Comparison of ENCODE assay signal across 23 cellular contexts in genomic region chr12:122086088-122086487, GRCh38. TPM values are rescaled to one million over a fixed set of nuclear protein-coding genes. Genes with fewer than 3 reads are reported as not detected.
DNase-seq lines count a peak whose midpoint lies in the region; ATAC-seq and TF ChIP-seq lines count a peak whose summit lies in the region.
"Had no signal": no experiment of that assay in that cellular context is flagged by ENCODE, and none has a peak within 500 bp of the region (broad histone marks: within the 10 kb centered on the region; RNA-seq: fewer than 3 reads in every experiment).

No MANE protein-coding gene starts in this region.

- peaks cover 83% of the 10 kb centered on the region for H3K4me1 Mint-ChIP-seq in CD8-positive, alpha-beta T cell (ENCODE audit: low read depth)
- peaks cover 60 to 70% of the 10 kb centered on the region in 2 donors for H3K4me1 Mint-ChIP-seq in effector memory CD8-positive, alpha-beta T cell (ENCODE audit: low read depth in 2 of 2)

- peak overlapping the region; percentile 85 for H3K4me3 Mint-ChIP-seq in CD8-positive, alpha-beta T cell
- H3K4me3 Mint-ChIP-seq in effector memory CD8-positive, alpha-beta T cell, result peak overlapping the region; percentile 46 to 64
- H3K4me3 Mint-ChIP-seq: activated B cell treated with CpG ODN at 0.5 μM for 24 hours, memory B cell had no signal

- H3K4me2 ChIP-seq in BLaER1 treated with 17β-estradiol and CSF1 and Interleukin-3, amounts not matched to agents 10 nM and 100 nM, result peak overlapping the region; percentile 93 to 100 (median 97)
- no peak overlapping the region for H3K4me2 ChIP-seq in hepatocyte

- H3K36me3 Mint-ChIP-seq in CD8-positive, alpha-beta T cell, result peaks cover 57% of the 10 kb centered on the region
- H3K36me3 Mint-ChIP-seq in effector memory CD8-positive, alpha-beta T cell (ENCODE audit: insufficient read depth), result peaks cover 17% of the 10 kb centered on the region

- H2AFZ ChIP-seq in hepatocyte, result no peak overlapping the region

- H4K20me1 ChIP-seq in BLaER1 treated with 17β-estradiol and CSF1 and Interleukin-3, amounts not matched to agents 10 nM and 100 nM, result peaks cover 80 to 99% (median 97%) of the 10 kb centered on the region in 11 experiments
- H4K20me1 ChIP-seq in hepatocyte (ENCODE audit: insufficient read depth, poor library complexity, severe bottlenecking), result peaks cover 18% of the 10 kb centered on the region

- intact Hi-C loops in CD8-positive, alpha-beta T cell (cut with DNase I, micrococcal nuclease), result no loop called here
- intact Hi-C loops in psoas muscle (cut with DNase I), result loop anchor here in 1 of 2 donors (5.0 kb wide), 1 partner anchor 41 kb away; no protein-coding TSS in a partner anchor

- H3K9me2 ChIP-seq in hepatocyte (replicated peaks; ENCODE audit: insufficient read depth), result no peaks in the 10 kb centered on the region

- no peaks in the 10 kb centered on the region for H3K27me3 ChIP-seq in BLaER1 treated with 17β-estradiol and CSF1 and Interleukin-3, amounts not matched to agents 10 nM and 100 nM
- no peaks in the 10 kb centered on the region for H3K27me3 ChIP-seq in CD8-positive, alpha-beta T cell (ENCODE audit: insufficient read depth, low read length)
- H3K27me3 ChIP-seq in psoas muscle (ENCODE audit: insufficient read depth in 3 of 3, low read length in 2 of 3) (no peaks in the 10 kb centered on the region), hepatocyte (no peaks in the 10 kb centered on the region)
- H3K27me3 ChIP-seq: BE2C, brain microvascular endothelial cell, dorsolateral prefrontal cortex, neutrophil, testis had no signal

- peaks cover 97% of the 10 kb centered on the region for H3K79me2 ChIP-seq in hepatocyte

- H3K9me3 ChIP-seq in BLaER1 treated with 17β-estradiol and CSF1 and Interleukin-3, amounts not matched to agents 10 nM and 100 nM (replicated peaks in 1 of 11), result no peaks in the 10 kb centered on the region
- H3K9me3 ChIP-seq in CD8-positive, alpha-beta T cell (ENCODE audit: low read length), result no peaks in the 10 kb centered on the region
- no peaks in the 10 kb centered on the region for H3K9me3 ChIP-seq in psoas muscle
- H3K9me3 ChIP-seq in hepatocyte (ENCODE audit: low read depth), result no peaks in the 10 kb centered on the region
- H3K9me3 ChIP-seq: BE2C, neutrophil, testis had no signal

- H3K27me3 Mint-ChIP-seq in CD8-positive, alpha-beta T cell (ENCODE audit: low read depth), result no peaks in the 10 kb centered on the region
- no peaks in the 10 kb centered on the region for H3K27me3 Mint-ChIP-seq in effector memory CD8-positive, alpha-beta T cell
- H3K27me3 Mint-ChIP-seq: activated B cell treated with CpG ODN at 0.5 μM for 24 hours, memory B cell had no signal

- DNase-seq in CD8-positive, alpha-beta T cell, result peak in 3 of 7 experiments; percentile 35 to 55 (median 44)
- DNase-seq in effector memory CD8-positive, alpha-beta T cell, result no peak
- DNase-seq in psoas muscle, result no peak
- DNase-seq in hepatocyte (ENCODE audit: low spot score), result no peak
- DNase-seq in NCI-H2196 (lab: John Stamatoyannopoulos, UW; ENCODE audit: unreplicated experiment), result no peak
- DNase-seq: activated B cell treated with CpG ODN at 0.5 μM for 24 hours; brain microvascular endothelial cell; GF-D8; NCI-H1048; NCI-H2081; NCI-H510A; SIG-M5; stimulated activated CD4-positive, alpha-beta T cell treated with anti-CD3 and anti-CD28 coated beads, Interleukin-1b, Interleukin-23, amount 100 ng/mL, for 48 hours; testis had no signal

- POLR2A ChIA-PET in CD8-positive, alpha-beta T cell (lab: Charles Lee), result interaction anchor here (0.5 to 5.3 kb wide), 7 partner anchors 12 to 283 kb away, joined by 3 to 63 read pairs (median 4); partner anchors contain the start of gene SETD1B

- H3K36me3 ChIP-seq in BLaER1 treated with 17β-estradiol and CSF1 and Interleukin-3, amounts not matched to agents 10 nM and 100 nM, result peaks cover 27 to 74% (median 47%) of the 10 kb centered on the region in 11 experiments; a peak in 21 of 22 replicates
- peaks cover 4% of the 10 kb centered on the region for H3K36me3 ChIP-seq in CD8-positive, alpha-beta T cell (ENCODE audit: insufficient read depth, low read length)
- H3K36me3 ChIP-seq in psoas muscle (ENCODE audit: insufficient read depth in 1 of 2, low read depth in 1 of 2) (peaks cover 3 to 53% of the 10 kb centered on the region in 2 donors), hepatocyte (replicated peaks; ENCODE audit: insufficient read depth, low read depth) (no peaks in the 10 kb centered on the region)

- CTCF ChIA-PET in CD8-positive, alpha-beta T cell (lab: Charles Lee), result interaction anchor here (0.6 to 2.8 kb wide), 7 partner anchors 12 to 168 kb away, joined by 3 to 30 read pairs (median 3); partner anchors contain the start of gene CFAP251

- no peaks in the 10 kb centered on the region for H3K9me3 Mint-ChIP-seq in CD8-positive, alpha-beta T cell
- no peaks in the 10 kb centered on the region for H3K9me3 Mint-ChIP-seq in effector memory CD8-positive, alpha-beta T cell
- H3K9me3 Mint-ChIP-seq: activated B cell treated with CpG ODN at 0.5 μM for 24 hours, memory B cell had no signal

- H3K27ac ChIP-seq in BLaER1 treated with 17β-estradiol and CSF1 and Interleukin-3, amounts not matched to agents 10 nM and 100 nM, result peak overlapping the region in 9 of 11 experiments; percentile 34 to 98 (median 70); a peak in 19 of 22 replicates
- peak overlapping the region; percentile 51 for H3K27ac ChIP-seq in CD8-positive, alpha-beta T cell (ENCODE audit: low read depth, low read length)
- H3K27ac ChIP-seq in psoas muscle (peak overlapping the region; percentile 92), hepatocyte (no peak overlapping the region)
- H3K27ac ChIP-seq: brain microvascular endothelial cell, HL-60, neutrophil had no signal

- peak overlapping the region; percentile 10 to 99 (median 62); a peak in 20 of 22 replicates for H3K9ac ChIP-seq in BLaER1 treated with 17β-estradiol and CSF1 and Interleukin-3, amounts not matched to agents 10 nM and 100 nM

- ATAC-seq in CD8-positive, alpha-beta T cell, result peak; percentile 58
- ATAC-seq in effector memory CD8-positive, alpha-beta T cell (replicated peaks), result peak; percentile 23
- ATAC-seq in psoas muscle (no peak), HG03039 (IDR thresholded peaks at IDR 0.05; ENCODE audit: unreplicated experiment) (no peak)
- ATAC-seq: esophagus mucosa, K562 had no signal

- H3K4me3 ChIP-seq in BLaER1 treated with 17β-estradiol and CSF1 and Interleukin-3, amounts not matched to agents 10 nM and 100 nM, result peak overlapping the region in 7 of 10 experiments; percentile 14 to 51 (median 38); a peak in 10 of 20 replicates
- H3K4me3 ChIP-seq in CD8-positive, alpha-beta T cell (ENCODE audit: low read depth, low read length), result peak overlapping the region; percentile 24
- peak overlapping the region; percentile 44 for H3K4me3 ChIP-seq in psoas muscle
- H3K4me3 ChIP-seq in hepatocyte, result no peak overlapping the region
- H3K4me3 ChIP-seq: dorsolateral prefrontal cortex, K562, testis had no signal

- 70 to 78% (median 76%) methylated on average over 9 of the region's 9 CpGs for WGBS in psoas muscle, 3 donors
- 80% methylated on average over 9 of the region's 9 CpGs for WGBS in hepatocyte (ENCODE audit: low lambda C conversion rate, missing lambda C conversion rate)

- no peak for TF ChIP-seq CTCF in CD8-positive, alpha-beta T cell (IDR thresholded peaks at IDR 0.05)
- TF ChIP-seq CTCF in psoas muscle (IDR thresholded peaks at IDR 0.05) (no peak), hepatocyte (IDR thresholded peaks at IDR 0.05; ENCODE audit: poor library complexity) (no peak)

- peak overlapping the region; percentile 98 for H3K27ac Mint-ChIP-seq in CD8-positive, alpha-beta T cell
- H3K27ac Mint-ChIP-seq in effector memory CD8-positive, alpha-beta T cell, result peak overlapping the region; percentile 83 to 90
- H3K27ac Mint-ChIP-seq: activated B cell treated with CpG ODN at 0.5 μM for 24 hours, memory B cell had no signal

- H3K4me1 ChIP-seq in BLaER1 treated with 17β-estradiol and CSF1 and Interleukin-3, amounts not matched to agents 10 nM and 100 nM, result peaks cover 97 to 99% (median 98%) of the 10 kb centered on the region in 10 experiments
- peaks cover 96% of the 10 kb centered on the region for H3K4me1 ChIP-seq in CD8-positive, alpha-beta T cell (ENCODE audit: insufficient read depth, low read length)
- H3K4me1 ChIP-seq in psoas muscle (peaks cover 90% of the 10 kb centered on the region), hepatocyte (ENCODE audit: insufficient read depth) (peaks cover 23% of the 10 kb centered on the region)

RNA-seq across cellular contexts. Expression of gene MLXIP, which starts 7.5 kb away (rescaled TPM):
- 100 to 1,000 TPM; 117 to 132 TPM for total RNA-seq in CD8-positive, alpha-beta T cell
- total RNA-seq in psoas muscle, result 100 to 1,000 TPM; 114 to 184 (median 137) TPM
- polyA plus RNA-seq in psoas muscle, result 100 to 1,000 TPM in 1 of 3 donors, 10 to 100 TPM in 2; 50.9 to 114 (median 55.0) TPM
- 5.6 and 11.5 TPM in 2 replicates for total RNA-seq in hepatocyte
- polyA plus RNA-seq in hepatocyte, result 33.1 and 39.4 TPM in 2 replicates

Comparison
In these comparisons a context has a peak if more than half of its experiments do, and no peak if none do; other contexts are left out.
1. ATAC-seq: peak in CD8-positive, alpha-beta T cell (single experiment) and effector memory CD8-positive, alpha-beta T cell (single experiment); none in psoas muscle (0 of 4) and HG03039 (single experiment).